ENCODE assay signal across 12 cellular contexts in the genomic region with DNA sequence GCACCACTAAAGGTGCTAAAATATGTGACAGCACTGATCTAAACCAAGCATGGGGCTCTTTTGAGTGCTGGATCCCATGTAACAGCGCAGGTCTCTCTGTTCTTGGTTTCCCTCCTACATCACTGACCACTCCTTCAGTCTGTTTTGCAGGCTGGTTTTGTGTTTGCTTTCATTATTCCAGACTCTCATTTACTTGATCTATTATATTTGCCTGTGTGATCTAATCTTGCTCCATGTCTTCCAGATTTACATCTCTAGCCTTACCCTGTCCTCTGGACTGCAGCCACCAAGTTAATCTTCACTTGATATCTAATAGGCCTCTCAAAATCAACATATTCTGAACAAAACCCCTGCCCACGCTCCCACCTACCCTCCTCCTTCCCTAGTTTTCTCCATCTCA. TPM values are rescaled to one million over a fixed set of nuclear protein-coding genes. Genes with fewer than 3 reads are reported as not detected.
DNase-seq lines count a peak whose midpoint lies in the region; ATAC-seq and TF ChIP-seq lines count a peak whose summit lies in the region.
"Had no signal": no experiment of that assay in that cellular context is flagged by ENCODE, and none has a peak within 500 bp of the region (broad histone marks: within the 10 kb centered on the region; RNA-seq: fewer than 3 reads in every experiment).

No MANE protein-coding gene starts in this region.

- H3K4me1 Mint-ChIP-seq in activated T-cell treated with anti-CD3 and anti-CD28 coated beads, Interleukin-2, amount 50 U/mL, for 4 hours (ENCODE audit: low read depth), result peaks cover 53% of the 10 kb centered on the region
- H3K4me1 Mint-ChIP-seq in IgD-negative memory B cell, result peaks cover 27 to 40% (median 32%) of the 10 kb centered on the region in 3 donors
- H3K4me1 Mint-ChIP-seq in central memory CD8-positive, alpha-beta T cell, result peaks cover 52% of the 10 kb centered on the region

- H3K36me3 ChIP-seq in skeletal muscle satellite cell (ENCODE audit: insufficient read depth, low read length), result peaks cover 64% of the 10 kb centered on the region

- peak; percentile 5 to 23 for ATAC-seq in activated T-cell treated with anti-CD3 and anti-CD28 coated beads, Interleukin-2, amount 50 U/mL, for 4 hours
- ATAC-seq in central memory CD8-positive, alpha-beta T cell (replicated peaks; ENCODE audit: extremely low read depth, poor library complexity, severe bottlenecking), result no peak
- no peak for ATAC-seq in GM21619 (IDR thresholded peaks at IDR 0.05; ENCODE audit: unreplicated experiment)

- H3K27ac Mint-ChIP-seq in IgD-negative memory B cell, result peak overlapping the region; percentile 15 to 68 (median 40)
- H3K27ac Mint-ChIP-seq in central memory CD8-positive, alpha-beta T cell (ENCODE audit: low read depth), result peak overlapping the region; percentile 81

- H3K27me3 ChIP-seq in skeletal muscle satellite cell (ENCODE audit: control insufficient read depth, insufficient read depth, low read length), result no peaks in the 10 kb centered on the region
- H3K27me3 ChIP-seq: hepatocyte, tibial nerve had no signal

- H3K4me3 ChIP-seq in skeletal muscle satellite cell (ENCODE audit: low read length), result no peak overlapping the region
- H3K4me3 ChIP-seq: hepatocyte, K562, tibial nerve had no signal

- H3K9ac ChIP-seq in skeletal muscle satellite cell (ENCODE audit: low read depth, low read length), result peak overlapping the region; percentile 3

- no peak for DNase-seq in activated T-cell treated with anti-CD3 and anti-CD28 coated beads, Interleukin-2, amount 50 U/mL, for 4 hours
- DNase-seq in activated T-cell treated with anti-CD3 and anti-CD28 coated beads, Interleukin-2, amount 50 U/mL, for 1 hour, result no peak
- DNase-seq in central memory CD8-positive, alpha-beta T cell (ENCODE audit: low spot score in 2 of 2), result no peak
- DNase-seq in erythroblast (lab: John Stamatoyannopoulos, UW) (no peak), COR-L47 (lab: John Stamatoyannopoulos, UW) (no peak)
- DNase-seq: retina had no signal

- peaks cover 22% of the 10 kb centered on the region for H3K36me3 Mint-ChIP-seq in activated T-cell treated with anti-CD3 and anti-CD28 coated beads, Interleukin-2, amount 50 U/mL, for 4 hours (ENCODE audit: insufficient read depth)
- peaks cover 4% of the 10 kb centered on the region for H3K36me3 Mint-ChIP-seq in IgD-negative memory B cell
- peaks cover 47% of the 10 kb centered on the region for H3K36me3 Mint-ChIP-seq in central memory CD8-positive, alpha-beta T cell (ENCODE audit: insufficient read depth)

- H3K4me3 Mint-ChIP-seq in activated T-cell treated with anti-CD3 and anti-CD28 coated beads, Interleukin-2, amount 50 U/mL, for 4 hours, result peak overlapping the region; percentile 1
- no peak overlapping the region for H3K4me3 Mint-ChIP-seq in IgD-negative memory B cell
- H3K4me3 Mint-ChIP-seq in central memory CD8-positive, alpha-beta T cell, result no peak overlapping the region

- no peaks in the 10 kb centered on the region for H3K9me3 ChIP-seq in skeletal muscle satellite cell (replicated peaks; ENCODE audit: low read length)
- H3K9me3 ChIP-seq: tibial nerve had no signal

- H3K9me3 Mint-ChIP-seq in activated T-cell treated with anti-CD3 and anti-CD28 coated beads, Interleukin-2, amount 50 U/mL, for 4 hours, result no peaks in the 10 kb centered on the region
- no peaks in the 10 kb centered on the region for H3K9me3 Mint-ChIP-seq in IgD-negative memory B cell
- no peaks in the 10 kb centered on the region for H3K9me3 Mint-ChIP-seq in central memory CD8-positive, alpha-beta T cell

- no peaks in the 10 kb centered on the region for H3K27me3 Mint-ChIP-seq in activated T-cell treated with anti-CD3 and anti-CD28 coated beads, Interleukin-2, amount 50 U/mL, for 4 hours (ENCODE audit: low read depth)
- H3K27me3 Mint-ChIP-seq in IgD-negative memory B cell, result no peaks in the 10 kb centered on the region
- H3K27me3 Mint-ChIP-seq in central memory CD8-positive, alpha-beta T cell, result no peaks in the 10 kb centered on the region

- no peak for TF ChIP-seq POLR2A in erythroblast (IDR thresholded peaks at IDR 0.05; ENCODE audit: low read length)

- peak overlapping the region; percentile 34 for H3K4me2 ChIP-seq in skeletal muscle satellite cell (ENCODE audit: low read length)
- H3K4me2 ChIP-seq: hepatocyte had no signal

- peaks cover 30% of the 10 kb centered on the region for H3K4me1 ChIP-seq in skeletal muscle satellite cell (ENCODE audit: control insufficient read depth, insufficient read depth, low read length)
- H3K4me1 ChIP-seq: tibial nerve had no signal

RNA-seq across cellular contexts. Expression of a gene that starts 8.6 kb away (rescaled TPM):
- 1 to 10 TPM; 5.7 to 7.9 (median 6.1) TPM for total RNA-seq in activated T-cell treated with anti-CD3 and anti-CD28 coated beads, Interleukin-2, amount 50 U/mL, for 4 hours
- 147 TPM for polyA plus RNA-seq in IgD-negative memory B cell
- 128 and 135 TPM in 2 replicates for total RNA-seq in skeletal muscle satellite cell (2012; rRNA removed)

RNA-seq across cellular contexts. Expression of a gene that starts 22.2 kb away (rescaled TPM):
- 100 to 1,000 TPM; 149 to 157 (median 152) TPM for total RNA-seq in activated T-cell treated with anti-CD3 and anti-CD28 coated beads, Interleukin-2, amount 50 U/mL, for 4 hours
- 63.8 TPM for polyA plus RNA-seq in IgD-negative memory B cell
- 22.5 and 27.4 TPM in 2 replicates for total RNA-seq in skeletal muscle satellite cell (2012; rRNA removed)

Comparison
In these comparisons a context has a peak if more than half of its experiments do, and no peak if none do; other contexts are left out.
1. ATAC-seq: peak in activated T-cell treated with anti-CD3 and anti-CD28 coated beads, Interleukin-2, amount 50 U/mL, for 4 hours (2 of 2); none in central memory CD8-positive, alpha-beta T cell (single experiment) and GM21619 (single experiment).